Comparison of ENCODE assay signal across 8 cellular contexts in the genomic region with DNA sequence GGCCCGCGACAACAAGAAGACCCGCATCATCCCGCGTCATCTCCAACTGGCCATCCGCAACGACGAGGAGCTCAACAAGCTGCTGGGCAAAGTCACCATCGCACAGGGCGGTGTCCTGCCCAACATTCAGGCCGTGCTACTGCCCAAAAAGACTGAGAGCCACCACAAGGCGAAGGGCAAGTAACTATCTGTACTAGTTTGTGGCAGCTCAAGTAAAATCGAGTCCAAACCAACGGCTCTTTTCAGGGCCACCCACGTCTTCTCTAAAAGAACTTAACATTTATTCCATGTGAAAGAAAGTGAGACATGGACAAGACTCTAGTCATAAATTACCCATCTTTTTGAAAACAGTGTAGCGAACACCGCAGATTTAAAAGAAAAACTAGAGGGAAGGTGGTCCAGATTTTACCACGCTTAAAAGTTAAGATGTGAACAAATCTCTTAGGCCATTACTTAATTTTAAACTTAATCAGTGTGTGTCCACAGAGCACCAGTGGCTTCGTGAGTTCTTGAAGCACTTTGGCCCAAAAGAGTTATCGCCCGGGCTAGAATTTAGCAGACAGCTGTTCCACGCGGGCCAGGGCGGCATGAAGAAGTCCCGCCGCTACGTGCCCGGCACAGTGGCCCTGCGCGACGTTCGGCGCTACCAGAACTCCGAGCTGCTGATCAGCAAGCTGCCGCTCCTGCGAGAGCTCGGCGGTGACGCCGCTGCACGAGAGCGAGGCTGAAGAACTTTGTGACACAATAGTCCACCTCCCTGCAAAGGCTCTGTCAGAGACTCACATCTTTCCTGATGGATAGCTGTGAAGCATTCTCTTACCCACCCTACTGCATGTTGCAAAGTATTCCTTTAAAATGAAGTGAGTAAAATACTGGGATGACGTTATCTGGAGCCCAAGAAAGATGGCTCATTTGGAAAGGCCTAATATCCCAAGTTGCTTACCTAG.
A peak's percentile ranks its signal among the peaks of the same experiment; 100 is the strongest.
DNase-seq lines count a peak whose midpoint lies in the region; ATAC-seq and TF ChIP-seq lines count a peak whose summit lies in the region.

No MANE protein-coding gene starts in this region.

- H3K9me3 ChIP-seq in HCT116 (ENCODE audit: control insufficient read depth in 1 of 2, insufficient read depth in 1 of 2, low read depth in 1 of 2, low read length in 2 of 2) (no peaks in the 10 kb centered on the region), endocrine pancreas (ENCODE audit: control insufficient read depth, low read length) (no peaks in the 10 kb centered on the region), mucosa of rectum (ENCODE audit: control insufficient read depth in 2 of 2, low read length in 2 of 2) (no peaks in the 10 kb centered on the region)

- RAD21 ChIA-PET in HCT116 (lab: Charles Lee; ENCODE audit: low non-redundant PET in 1 of 2, low total read pairs in 2 of 2, uncharacterized antibody in 2 of 2, unreplicated experiment in 2 of 2): interaction anchor here in 1 of 2 experiments (1.1 kb wide), 1 partner anchor 12 kb away, joined by 3 read pairs; no protein-coding TSS in a partner anchor

- H3K79me2 ChIP-seq in HCT116 (ENCODE audit: insufficient read depth, low read length): no peaks in the 10 kb centered on the region

- DNase-seq in DMS153 (lab: John Stamatoyannopoulos, UW) (peak; percentile 50), HCT116 (ENCODE audit: low read depth, low spot score) (peak; percentile 69), NCI-H748 treated with DMSO at 0.1 percent for 48 hours (lab: John Stamatoyannopoulos, UW) (peak; percentile 54), superior temporal gyrus (ENCODE audit: extremely low spot score) (peak; percentile 20)
- DNase-seq in activated CD4-positive, alpha-beta T cell treated with anti-CD3 and anti-CD28 coated beads, Interleukin-2, amount 50 U/mL, for 48 hours: peak; percentile 73 to 79

- CTCF ChIA-PET in HCT116 (lab: Charles Lee): no interaction called here

- peak; percentile 94 for TF ChIP-seq POLR2A in HCT116 (IDR thresholded peaks at IDR 0.05; ENCODE audit: borderline replicate concordance, extremely low read depth, insufficient read depth, insufficient read length)

- H3K4me1 ChIP-seq in HCT116 (ENCODE audit: control insufficient read depth in 1 of 2, insufficient read depth in 2 of 2, low read length in 2 of 2) (peaks cover 21 to 37% of the 10 kb centered on the region in 2 experiments), endocrine pancreas (ENCODE audit: control insufficient read depth, insufficient read depth, low read length) (peaks cover under 1% of the 10 kb centered on the region), mucosa of rectum (ENCODE audit: control insufficient read depth in 2 of 2, insufficient read depth in 2 of 2, low read length in 2 of 2) (peaks cover 8 to 10% of the 10 kb centered on the region in 2 donors)

- H3K9ac ChIP-seq in HCT116 (ENCODE audit: low read length) (peak overlapping the region; percentile 91), endocrine pancreas (ENCODE audit: control insufficient read depth, insufficient read depth, low read length) (no peak overlapping the region), mucosa of rectum (ENCODE audit: low read depth in 1 of 2, low read length in 2 of 2) (peak overlapping the region; percentile 66 to 95)

- no peaks in the 10 kb centered on the region for H3K36me3 ChIP-seq in HCT116 (ENCODE audit: control insufficient read depth in 1 of 2, insufficient read depth in 2 of 2, low read length in 2 of 2)
- no peaks in the 10 kb centered on the region for H3K36me3 ChIP-seq in endocrine pancreas (ENCODE audit: control insufficient read depth, insufficient read depth, low read length)
- no peaks in the 10 kb centered on the region for H3K36me3 ChIP-seq in mucosa of rectum (ENCODE audit: control insufficient read depth in 2 of 2, insufficient read depth in 2 of 2, low read length in 2 of 2)

- H3K27ac ChIP-seq in HCT116 (ENCODE audit: low read depth, low read length): peak overlapping the region; percentile 96
- H3K27ac ChIP-seq in mucosa of rectum (ENCODE audit: low read depth in 2 of 2, low read length in 2 of 2): peak overlapping the region; percentile 97

- no peaks in the 10 kb centered on the region for H3K9me2 ChIP-seq in HCT116 (ENCODE audit: insufficient read depth)

- no peak overlapping the region for H2AFZ ChIP-seq in HCT116 (ENCODE audit: low read depth, low read length, poor library complexity, severe bottlenecking)

- TF ChIP-seq RAD21 in HCT116 (IDR thresholded peaks at IDR 0.05; ENCODE audit: low read depth): no peak

- peak overlapping the region; percentile 62 to 71 for H3K4me3 ChIP-seq in HCT116 (replicated peaks in 1 of 2; ENCODE audit: low read depth in 1 of 2, low read length in 2 of 2)
- peak overlapping the region; percentile 32 for H3K4me3 ChIP-seq in endocrine pancreas (ENCODE audit: control insufficient read depth, insufficient read depth, low read length)
- peak overlapping the region; percentile 74 to 86 for H3K4me3 ChIP-seq in mucosa of rectum (ENCODE audit: low read length in 2 of 2)

- ATAC-seq in HCT116: peak; percentile 26
- no peak for ATAC-seq in HG02870 (IDR thresholded peaks at IDR 0.05; ENCODE audit: unreplicated experiment)

- no peak for TF ChIP-seq CTCF in HCT116 (IDR thresholded peaks at IDR 0.05 in 2 of 3, conservative IDR thresholded peaks at IDR 0.05 in 1 of 3; ENCODE audit: borderline replicate concordance in 1 of 3, insufficient read depth in 1 of 3, low read depth in 2 of 3, low read length in 2 of 3)

- intact Hi-C loops in HCT116 (cut with micrococcal nuclease): loop anchor here (1.0 to 5.0 kb wide), 7 partner anchors 13 to 1101 kb away; partner anchors contain the start of gene ABT1

- peak overlapping the region; percentile 85 for H3K4me2 ChIP-seq in HCT116 (ENCODE audit: low read length)

- H3K27me3 ChIP-seq in HCT116 (ENCODE audit: insufficient read depth, low read length): no peaks in the 10 kb centered on the region
- no peaks in the 10 kb centered on the region for H3K27me3 ChIP-seq in endocrine pancreas (ENCODE audit: control insufficient read depth, insufficient read depth, low read length)
- no peaks in the 10 kb centered on the region for H3K27me3 ChIP-seq in mucosa of rectum (ENCODE audit: control insufficient read depth in 2 of 2, insufficient read depth in 2 of 2, low read length in 2 of 2)

- POLR2A ChIA-PET in HCT116 (lab: Charles Lee): interaction anchor here (0.7 to 6.1 kb wide), 25 partner anchors 14 to 1108 kb away, joined by 3 to 390 read pairs (median 7); a partner anchor contains a TSS

- H4K20me1 ChIP-seq in HCT116 (ENCODE audit: insufficient read depth): no peaks in the 10 kb centered on the region

- BruUV-seq in HCT116 (replicated peaks; lab: Mats Ljungman, UMichigan): TSS peak; percentile 97

TF ChIP-seq in HCT116, 20 proteins besides CTCF, POLR2A, EP300 and RAD21:
- TF ChIP-seq, protein P1, sequence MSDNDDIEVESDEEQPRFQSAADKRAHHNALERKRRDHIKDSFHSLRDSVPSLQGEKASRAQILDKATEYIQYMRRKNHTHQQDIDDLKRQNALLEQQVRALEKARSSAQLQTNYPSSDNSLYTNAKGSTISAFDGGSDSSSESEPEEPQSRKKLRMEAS (IDR thresholded peaks at IDR 0.05): peak; percentile 45
- 0 out of 2 replicates have a peak, but pooled peaks have one; percentile 15 for TF ChIP-seq ZFX (IDR thresholded peaks at IDR 0.05)
- no peak for TF ChIP-seq CEBPB (IDR thresholded peaks at IDR 0.05; ENCODE audit: low read depth)
- peak; percentile 6 for TF ChIP-seq TCF7L2 (IDR thresholded peaks at IDR 0.05; ENCODE audit: borderline replicate concordance, extremely low read depth, insufficient read depth, insufficient read length)
- peak; percentile 43 for TF ChIP-seq POLR2AphosphoS5 (IDR thresholded peaks at IDR 0.05; ENCODE audit: low read depth, low read length)
- TF ChIP-seq REST (IDR thresholded peaks at IDR 0.05; ENCODE audit: low read depth): no peak
- TF ChIP-seq SIN3A (IDR thresholded peaks at IDR 0.05; ENCODE audit: low read depth): peak; percentile 19
- peak; percentile 7; the same call in 1 of the 2 replicates for TF ChIP-seq JUND (IDR thresholded peaks at IDR 0.05)

Comparison
In these comparisons a context has a peak if more than half of its experiments do, and no peak if none do; other contexts are left out.
1. DNase-seq: peak in every context shown above with its lines; median percentile 76 in activated CD4-positive, alpha-beta T cell treated with anti-CD3 and anti-CD28 coated beads, Interleukin-2, amount 50 U/mL, for 48 hours; 69 in HCT116; 54 in NCI-H748 treated with DMSO at 0.1 percent for 48 hours; 50 in DMS153; 20 in superior temporal gyrus.